In genomic region chr4:119284876-119285611, GRCh38 we compare ENCODE assay signal across 9 cellular contexts. TPM values are rescaled to one million over a fixed set of nuclear protein-coding genes. Genes with fewer than 3 reads are reported as not detected.
DNase-seq lines count a peak whose midpoint lies in the region; ATAC-seq and TF ChIP-seq lines count a peak whose summit lies in the region.
"Had no signal": no experiment of that assay in that cellular context is flagged by ENCODE, and none has a peak within 500 bp of the region (broad histone marks: within the 10 kb centered on the region; RNA-seq: fewer than 3 reads in every experiment).

No MANE protein-coding gene starts in this region.

- peak overlapping the region; percentile 58 to 76 for H3K27ac ChIP-seq in ascending aorta
- H3K27ac ChIP-seq: neutrophil had no signal

- peak; percentile 69 for ATAC-seq in GM18502 (IDR thresholded peaks at IDR 0.05; ENCODE audit: poor library complexity, unreplicated experiment)
- ATAC-seq in HG03066 (IDR thresholded peaks at IDR 0.05; ENCODE audit: low read depth, unreplicated experiment), result peak; percentile 72

- peaks cover 0 to 27% of the 10 kb centered on the region in 2 donors for H3K4me1 ChIP-seq in ascending aorta

- intact Hi-C loops in ascending aorta (cut with DNase I), result loop anchor here (5.0 to 10.0 kb wide), 3 partner anchors 53 to 540 kb away; no protein-coding TSS in a partner anchor

- DNase-seq in ascending aorta (ENCODE audit: low spot score in 2 of 2), result no peak
- DNase-seq in medulla oblongata (ENCODE audit: extremely low spot score), result peak; percentile 18
- DNase-seq in ecto neural progenitor cell (ENCODE audit: low spot score), result no peak
- no peak for DNase-seq in NCI-H187 (lab: John Stamatoyannopoulos, UW)
- no peak for DNase-seq in AG08396 (ENCODE audit: low spot score)
- DNase-seq in UCSD-AML1 (lab: John Stamatoyannopoulos, UW; ENCODE audit: unreplicated experiment), result no peak

- H3K9me3 ChIP-seq in ascending aorta, result no peaks in the 10 kb centered on the region
- H3K9me3 ChIP-seq: neutrophil had no signal

- peak overlapping the region in 1 of 2 donors; percentile 31 for H3K4me3 ChIP-seq in ascending aorta

- no peaks in the 10 kb centered on the region for H3K27me3 ChIP-seq in ascending aorta
- H3K27me3 ChIP-seq: neutrophil had no signal

- peaks cover 7 to 10% of the 10 kb centered on the region in 2 donors for H3K36me3 ChIP-seq in ascending aorta
- H3K36me3 ChIP-seq: neutrophil had no signal

- TF ChIP-seq CTCF in ascending aorta (IDR thresholded peaks at IDR 0.05), result no peak

RNA-seq across cellular contexts. Expression of gene FABP2, which starts 36.9 kb away (rescaled TPM):
- total RNA-seq in ascending aorta, result not detected
